1 cellular context compared by ENCODE assay signal in the genomic region with DNA sequence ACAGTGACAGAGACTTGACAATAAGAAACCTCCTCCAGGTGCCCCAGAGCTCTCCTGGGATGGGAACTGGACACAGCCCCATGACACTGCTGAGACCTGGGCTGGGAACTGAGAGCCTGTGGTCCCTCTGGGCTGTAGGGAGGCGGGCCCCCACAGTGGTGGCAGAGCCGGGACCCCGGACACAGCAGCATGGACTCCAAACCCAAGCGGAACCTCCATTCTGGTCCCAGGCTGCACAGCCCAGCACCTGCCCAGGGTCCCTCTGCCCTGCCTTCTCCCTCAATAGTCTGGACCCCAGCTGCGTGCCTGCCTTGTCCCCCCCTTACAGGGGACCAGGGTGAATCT.
TF ChIP-seq lines count a peak whose summit lies in the region.

No MANE protein-coding gene starts in this region.

TF ChIP-seq in WTC11, 78 proteins besides CTCF, POLR2A, EP300 and RAD21 (continued from another document):
- TF ChIP-seq, protein P1, sequence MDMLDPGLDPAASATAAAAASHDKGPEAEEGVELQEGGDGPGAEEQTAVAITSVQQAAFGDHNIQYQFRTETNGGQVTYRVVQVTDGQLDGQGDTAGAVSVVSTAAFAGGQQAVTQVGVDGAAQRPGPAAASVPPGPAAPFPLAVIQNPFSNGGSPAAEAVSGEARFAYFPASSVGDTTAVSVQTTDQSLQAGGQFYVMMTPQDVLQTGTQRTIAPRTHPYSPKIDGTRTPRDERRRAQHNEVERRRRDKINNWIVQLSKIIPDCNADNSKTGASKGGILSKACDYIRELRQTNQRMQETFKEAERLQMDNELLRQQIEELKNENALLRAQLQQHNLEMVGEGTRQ (CRISPR knock-in tag; IDR thresholded peaks at IDR 0.05) = no peak
- TF ChIP-seq, protein P2, sequence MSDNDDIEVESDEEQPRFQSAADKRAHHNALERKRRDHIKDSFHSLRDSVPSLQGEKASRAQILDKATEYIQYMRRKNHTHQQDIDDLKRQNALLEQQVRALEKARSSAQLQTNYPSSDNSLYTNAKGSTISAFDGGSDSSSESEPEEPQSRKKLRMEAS (CRISPR knock-in tag; IDR thresholded peaks at IDR 0.05) = no peak
- TF ChIP-seq, protein P3, sequence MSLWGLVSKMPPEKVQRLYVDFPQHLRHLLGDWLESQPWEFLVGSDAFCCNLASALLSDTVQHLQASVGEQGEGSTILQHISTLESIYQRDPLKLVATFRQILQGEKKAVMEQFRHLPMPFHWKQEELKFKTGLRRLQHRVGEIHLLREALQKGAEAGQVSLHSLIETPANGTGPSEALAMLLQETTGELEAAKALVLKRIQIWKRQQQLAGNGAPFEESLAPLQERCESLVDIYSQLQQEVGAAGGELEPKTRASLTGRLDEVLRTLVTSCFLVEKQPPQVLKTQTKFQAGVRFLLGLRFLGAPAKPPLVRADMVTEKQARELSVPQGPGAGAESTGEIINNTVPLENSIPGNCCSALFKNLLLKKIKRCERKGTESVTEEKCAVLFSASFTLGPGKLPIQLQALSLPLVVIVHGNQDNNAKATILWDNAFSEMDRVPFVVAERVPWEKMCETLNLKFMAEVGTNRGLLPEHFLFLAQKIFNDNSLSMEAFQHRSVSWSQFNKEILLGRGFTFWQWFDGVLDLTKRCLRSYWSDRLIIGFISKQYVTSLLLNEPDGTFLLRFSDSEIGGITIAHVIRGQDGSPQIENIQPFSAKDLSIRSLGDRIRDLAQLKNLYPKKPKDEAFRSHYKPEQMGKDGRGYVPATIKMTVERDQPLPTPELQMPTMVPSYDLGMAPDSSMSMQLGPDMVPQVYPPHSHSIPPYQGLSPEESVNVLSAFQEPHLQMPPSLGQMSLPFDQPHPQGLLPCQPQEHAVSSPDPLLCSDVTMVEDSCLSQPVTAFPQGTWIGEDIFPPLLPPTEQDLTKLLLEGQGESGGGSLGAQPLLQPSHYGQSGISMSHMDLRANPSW (CRISPR knock-in tag; conservative IDR thresholded peaks at IDR 0.05; ENCODE audit: low read depth) = no peak
- no peak for TF ChIP-seq IRF2 (CRISPR knock-in tag; IDR thresholded peaks at IDR 0.05; ENCODE audit: borderline replicate concordance, low read depth)
- TF ChIP-seq, protein P4, sequence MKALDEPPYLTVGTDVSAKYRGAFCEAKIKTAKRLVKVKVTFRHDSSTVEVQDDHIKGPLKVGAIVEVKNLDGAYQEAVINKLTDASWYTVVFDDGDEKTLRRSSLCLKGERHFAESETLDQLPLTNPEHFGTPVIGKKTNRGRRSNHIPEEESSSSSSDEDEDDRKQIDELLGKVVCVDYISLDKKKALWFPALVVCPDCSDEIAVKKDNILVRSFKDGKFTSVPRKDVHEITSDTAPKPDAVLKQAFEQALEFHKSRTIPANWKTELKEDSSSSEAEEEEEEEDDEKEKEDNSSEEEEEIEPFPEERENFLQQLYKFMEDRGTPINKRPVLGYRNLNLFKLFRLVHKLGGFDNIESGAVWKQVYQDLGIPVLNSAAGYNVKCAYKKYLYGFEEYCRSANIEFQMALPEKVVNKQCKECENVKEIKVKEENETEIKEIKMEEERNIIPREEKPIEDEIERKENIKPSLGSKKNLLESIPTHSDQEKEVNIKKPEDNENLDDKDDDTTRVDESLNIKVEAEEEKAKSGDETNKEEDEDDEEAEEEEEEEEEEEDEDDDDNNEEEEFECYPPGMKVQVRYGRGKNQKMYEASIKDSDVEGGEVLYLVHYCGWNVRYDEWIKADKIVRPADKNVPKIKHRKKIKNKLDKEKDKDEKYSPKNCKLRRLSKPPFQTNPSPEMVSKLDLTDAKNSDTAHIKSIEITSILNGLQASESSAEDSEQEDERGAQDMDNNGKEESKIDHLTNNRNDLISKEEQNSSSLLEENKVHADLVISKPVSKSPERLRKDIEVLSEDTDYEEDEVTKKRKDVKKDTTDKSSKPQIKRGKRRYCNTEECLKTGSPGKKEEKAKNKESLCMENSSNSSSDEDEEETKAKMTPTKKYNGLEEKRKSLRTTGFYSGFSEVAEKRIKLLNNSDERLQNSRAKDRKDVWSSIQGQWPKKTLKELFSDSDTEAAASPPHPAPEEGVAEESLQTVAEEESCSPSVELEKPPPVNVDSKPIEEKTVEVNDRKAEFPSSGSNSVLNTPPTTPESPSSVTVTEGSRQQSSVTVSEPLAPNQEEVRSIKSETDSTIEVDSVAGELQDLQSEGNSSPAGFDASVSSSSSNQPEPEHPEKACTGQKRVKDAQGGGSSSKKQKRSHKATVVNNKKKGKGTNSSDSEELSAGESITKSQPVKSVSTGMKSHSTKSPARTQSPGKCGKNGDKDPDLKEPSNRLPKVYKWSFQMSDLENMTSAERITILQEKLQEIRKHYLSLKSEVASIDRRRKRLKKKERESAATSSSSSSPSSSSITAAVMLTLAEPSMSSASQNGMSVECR (CRISPR knock-in tag; IDR thresholded peaks at IDR 0.05; ENCODE audit: borderline replicate concordance) = no peak
- no peak for TF ChIP-seq GRHL2 (CRISPR knock-in tag; IDR thresholded peaks at IDR 0.05; ENCODE audit: insufficient replicate concordance, severe bottlenecking)
- TF ChIP-seq CREB1 (CRISPR knock-in tag; IDR thresholded peaks at IDR 0.05) = no peak
- TF ChIP-seq OVOL2 (CRISPR knock-in tag; IDR thresholded peaks at IDR 0.05; ENCODE audit: borderline replicate concordance) = no peak
- TF ChIP-seq, protein P5, sequence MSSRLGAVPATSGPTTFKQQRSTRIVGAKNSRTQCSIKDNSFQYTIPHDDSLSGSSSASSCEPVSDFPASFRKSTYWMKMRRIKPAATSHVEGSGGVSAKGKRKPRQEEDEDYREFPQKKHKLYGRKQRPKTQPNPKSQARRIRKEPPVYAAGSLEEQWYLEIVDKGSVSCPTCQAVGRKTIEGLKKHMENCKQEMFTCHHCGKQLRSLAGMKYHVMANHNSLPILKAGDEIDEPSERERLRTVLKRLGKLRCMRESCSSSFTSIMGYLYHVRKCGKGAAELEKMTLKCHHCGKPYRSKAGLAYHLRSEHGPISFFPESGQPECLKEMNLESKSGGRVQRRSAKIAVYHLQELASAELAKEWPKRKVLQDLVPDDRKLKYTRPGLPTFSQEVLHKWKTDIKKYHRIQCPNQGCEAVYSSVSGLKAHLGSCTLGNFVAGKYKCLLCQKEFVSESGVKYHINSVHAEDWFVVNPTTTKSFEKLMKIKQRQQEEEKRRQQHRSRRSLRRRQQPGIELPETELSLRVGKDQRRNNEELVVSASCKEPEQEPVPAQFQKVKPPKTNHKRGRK (CRISPR knock-in tag; IDR thresholded peaks at IDR 0.05; ENCODE audit: borderline replicate concordance) = no peak
- TF ChIP-seq, protein P6, sequence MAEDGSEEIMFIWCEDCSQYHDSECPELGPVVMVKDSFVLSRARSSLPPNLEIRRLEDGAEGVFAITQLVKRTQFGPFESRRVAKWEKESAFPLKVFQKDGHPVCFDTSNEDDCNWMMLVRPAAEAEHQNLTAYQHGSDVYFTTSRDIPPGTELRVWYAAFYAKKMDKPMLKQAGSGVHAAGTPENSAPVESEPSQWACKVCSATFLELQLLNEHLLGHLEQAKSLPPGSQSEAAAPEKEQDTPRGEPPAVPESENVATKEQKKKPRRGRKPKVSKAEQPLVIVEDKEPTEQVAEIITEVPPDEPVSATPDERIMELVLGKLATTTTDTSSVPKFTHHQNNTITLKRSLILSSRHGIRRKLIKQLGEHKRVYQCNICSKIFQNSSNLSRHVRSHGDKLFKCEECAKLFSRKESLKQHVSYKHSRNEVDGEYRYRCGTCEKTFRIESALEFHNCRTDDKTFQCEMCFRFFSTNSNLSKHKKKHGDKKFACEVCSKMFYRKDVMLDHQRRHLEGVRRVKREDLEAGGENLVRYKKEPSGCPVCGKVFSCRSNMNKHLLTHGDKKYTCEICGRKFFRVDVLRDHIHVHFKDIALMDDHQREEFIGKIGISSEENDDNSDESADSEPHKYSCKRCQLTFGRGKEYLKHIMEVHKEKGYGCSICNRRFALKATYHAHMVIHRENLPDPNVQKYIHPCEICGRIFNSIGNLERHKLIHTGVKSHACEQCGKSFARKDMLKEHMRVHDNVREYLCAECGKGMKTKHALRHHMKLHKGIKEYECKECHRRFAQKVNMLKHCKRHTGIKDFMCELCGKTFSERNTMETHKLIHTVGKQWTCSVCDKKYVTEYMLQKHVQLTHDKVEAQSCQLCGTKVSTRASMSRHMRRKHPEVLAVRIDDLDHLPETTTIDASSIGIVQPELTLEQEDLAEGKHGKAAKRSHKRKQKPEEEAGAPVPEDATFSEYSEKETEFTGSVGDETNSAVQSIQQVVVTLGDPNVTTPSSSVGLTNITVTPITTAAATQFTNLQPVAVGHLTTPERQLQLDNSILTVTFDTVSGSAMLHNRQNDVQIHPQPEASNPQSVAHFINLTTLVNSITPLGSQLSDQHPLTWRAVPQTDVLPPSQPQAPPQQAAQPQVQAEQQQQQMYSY (CRISPR knock-in tag; IDR thresholded peaks at IDR 0.05) = no peak
- TF ChIP-seq SOX15 (CRISPR knock-in tag; IDR thresholded peaks at IDR 0.05) = no peak
- TF ChIP-seq, protein P7, sequence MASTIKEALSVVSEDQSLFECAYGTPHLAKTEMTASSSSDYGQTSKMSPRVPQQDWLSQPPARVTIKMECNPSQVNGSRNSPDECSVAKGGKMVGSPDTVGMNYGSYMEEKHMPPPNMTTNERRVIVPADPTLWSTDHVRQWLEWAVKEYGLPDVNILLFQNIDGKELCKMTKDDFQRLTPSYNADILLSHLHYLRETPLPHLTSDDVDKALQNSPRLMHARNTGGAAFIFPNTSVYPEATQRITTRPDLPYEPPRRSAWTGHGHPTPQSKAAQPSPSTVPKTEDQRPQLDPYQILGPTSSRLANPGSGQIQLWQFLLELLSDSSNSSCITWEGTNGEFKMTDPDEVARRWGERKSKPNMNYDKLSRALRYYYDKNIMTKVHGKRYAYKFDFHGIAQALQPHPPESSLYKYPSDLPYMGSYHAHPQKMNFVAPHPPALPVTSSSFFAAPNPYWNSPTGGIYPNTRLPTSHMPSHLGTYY (CRISPR knock-in tag; IDR thresholded peaks at IDR 0.05) = no peak
- TF ChIP-seq NR3C1 (CRISPR knock-in tag; conservative IDR thresholded peaks at IDR 0.05; ENCODE audit: low read depth) = no peak
